ENCODE assay signal across 2 cellular contexts in genomic region chr5:135541969-135542502, GRCh38.
A peak's percentile ranks its signal among the peaks of the same experiment; 100 is the strongest.
TF ChIP-seq lines count a peak whose summit lies in the region.

No MANE protein-coding gene starts in this region.

TF ChIP-seq in HEK293, 187 proteins besides CTCF, POLR2A, EP300 and RAD21:
- TF ChIP-seq PATZ1 (tag by site-specific recombination; IDR thresholded peaks at IDR 0.05) (no peak), KLF1 (tag by site-specific recombination; IDR thresholded peaks at IDR 0.05) (peak; percentile 71)

TF ChIP-seq in H1, 55 proteins besides CTCF, POLR2A, EP300 and RAD21 (continued from another document):
- no peak for TF ChIP-seq CEBPB (IDR thresholded peaks at IDR 0.05; ENCODE audit: low read depth, low read length)
- no peak for TF ChIP-seq SP1 (IDR thresholded peaks at IDR 0.05; ENCODE audit: low read depth, low read length)
- TF ChIP-seq RNF2 (IDR thresholded peaks at IDR 0.05; ENCODE audit: borderline replicate concordance, low read depth, low read length, missing control alignments, poor library complexity, severe bottlenecking): no peak
- TF ChIP-seq RFX5 (IDR thresholded peaks at IDR 0.05; ENCODE audit: borderline replicate concordance, low read depth, low read length): no peak
- TF ChIP-seq E2F6 (IDR thresholded peaks at IDR 0.05): no peak
- TF ChIP-seq, protein P1, sequence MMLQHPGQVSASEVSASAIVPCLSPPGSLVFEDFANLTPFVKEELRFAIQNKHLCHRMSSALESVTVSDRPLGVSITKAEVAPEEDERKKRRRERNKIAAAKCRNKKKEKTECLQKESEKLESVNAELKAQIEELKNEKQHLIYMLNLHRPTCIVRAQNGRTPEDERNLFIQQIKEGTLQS (IDR thresholded peaks at IDR 0.05; ENCODE audit: insufficient read depth, low read depth, low read length): no peak
- peak; percentile 73 for TF ChIP-seq EZH2 (IDR thresholded peaks at IDR 0.05; ENCODE audit: low read depth, low read length, severe bottlenecking)
TF ChIP-seq in H1: peak in this region for 2.
